In the genomic region with DNA sequence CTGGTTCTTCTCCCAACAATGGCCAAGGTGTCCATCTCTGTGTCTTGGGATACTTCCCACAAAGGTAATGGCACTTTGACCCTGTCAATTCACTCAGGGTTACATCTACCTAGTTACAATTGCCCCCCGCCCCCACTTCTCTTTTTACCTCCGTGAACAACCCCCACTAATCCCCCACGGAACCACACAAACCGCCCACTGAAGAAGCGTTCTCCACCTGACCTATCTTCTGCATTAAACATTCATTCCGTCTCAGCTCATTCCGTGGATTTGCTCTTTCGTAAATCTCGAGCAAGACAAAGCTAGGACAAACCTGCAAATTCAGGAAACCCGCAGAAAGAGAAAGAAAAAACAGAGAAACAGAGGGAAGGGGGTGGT, we compare ENCODE assay signal across 8 cellular contexts. TPM values are rescaled to one million over a fixed set of nuclear protein-coding genes. Genes with fewer than 3 reads are reported as not detected.
DNase-seq lines count a peak whose midpoint lies in the region; TF ChIP-seq lines count a peak whose summit lies in the region.

No MANE protein-coding gene starts in this region.

- DNase-seq in activated naive CD4-positive, alpha-beta T cell treated with Interleukin-2 at 50 U/mL for 16 hours = peak; percentile 18
- no peak for DNase-seq in activated naive CD4-positive, alpha-beta T cell (lab: John Stamatoyannopoulos, UW)
- peak; percentile 55 for DNase-seq in activated CD8-positive, alpha-beta memory T cell treated with anti-CD3 and anti-CD28 coated beads, Interleukin-2, amount 50 U/mL, for 48 hours
- DNase-seq in kidney glomerular epithelial cell (lab: John Stamatoyannopoulos, UW) (peak; percentile 52), tibial nerve (ENCODE audit: low spot score in 2 of 2) (no peak), NCI-H187 (lab: John Stamatoyannopoulos, UW) (no peak), NCI-H2196 (lab: John Stamatoyannopoulos, UW; ENCODE audit: unreplicated experiment) (no peak), SHP77 (lab: John Stamatoyannopoulos, UW) (no peak)

- peak overlapping the region; percentile 84 to 97 (median 92) for H3K27ac ChIP-seq in tibial nerve

- no peak for TF ChIP-seq EP300 in tibial nerve (IDR thresholded peaks at IDR 0.05)

- H3K9me3 ChIP-seq in tibial nerve = no peaks in the 10 kb centered on the region

- peaks cover 0 to 75% (median 37%) of the 10 kb centered on the region in 4 donors for H3K4me1 ChIP-seq in tibial nerve

- no peaks in the 10 kb centered on the region for H3K36me3 ChIP-seq in tibial nerve

- no peaks in the 10 kb centered on the region for H3K27me3 ChIP-seq in tibial nerve

- TF ChIP-seq POLR2A in tibial nerve (IDR thresholded peaks at IDR 0.05) = no peak

- no peak for TF ChIP-seq CTCF in tibial nerve (IDR thresholded peaks at IDR 0.05)

- peak overlapping the region; percentile 83 to 97 (median 92) for H3K4me3 ChIP-seq in tibial nerve

- WGBS in tibial nerve, 2 donors = 0 to 1% methylated on average over 10 of the region's 10 CpGs

RNA-seq across cellular contexts. Expression of gene TMEM30A, which starts 0.7 kb away (rescaled TPM):
- 100 to 1,000 TPM in 1 of 4 donors, 10 to 100 TPM in 3; 62.4 to 101 (median 76.9) TPM for total RNA-seq in tibial nerve

RNA-seq across cellular contexts. Expression of gene COX7A2, which starts 40.3 kb away (rescaled TPM):
- total RNA-seq in tibial nerve = 100 to 1,000 TPM; 178 to 529 (median 230) TPM

Comparison
In these comparisons a context has a peak if more than half of its experiments do, and no peak if none do; other contexts are left out.
1. DNase-seq: peak in activated naive CD4-positive, alpha-beta T cell treated with Interleukin-2 at 50 U/mL for 16 hours (single experiment), activated CD8-positive, alpha-beta memory T cell treated with anti-CD3 and anti-CD28 coated beads, Interleukin-2, amount 50 U/mL, for 48 hours (single experiment) and kidney glomerular epithelial cell (single experiment); none in activated naive CD4-positive, alpha-beta T cell (0 of 4), tibial nerve (0 of 2), NCI-H187 (0 of 2), NCI-H2196 (single experiment) and SHP77 (0 of 2).